ENCODE assay signal across 13 cellular contexts in genomic region chr1:53473463-53473862, GRCh38. TPM values are rescaled to one million over a fixed set of nuclear protein-coding genes. Genes with fewer than 3 reads are reported as not detected.
DNase-seq lines count a peak whose midpoint lies in the region; ATAC-seq and TF ChIP-seq lines count a peak whose summit lies in the region.
"Had no signal": no experiment of that assay in that cellular context is flagged by ENCODE, and none has a peak within 500 bp of the region (broad histone marks: within the 10 kb centered on the region; RNA-seq: fewer than 3 reads in every experiment).

No MANE protein-coding gene starts in this region.

- no peaks in the 10 kb centered on the region for H3K9me3 ChIP-seq in SK-N-SH
- no peaks in the 10 kb centered on the region for H3K9me3 ChIP-seq in tibial nerve
- H3K9me3 ChIP-seq: upper lobe of right lung had no signal

- no peaks in the 10 kb centered on the region for H3K79me2 ChIP-seq in SK-N-SH (ENCODE audit: insufficient read depth)

- DNase-seq in AG09309 (ENCODE audit: low read depth), result no peak
- no peak for DNase-seq in GM12865 (ENCODE audit: low read depth)
- no peak for DNase-seq in SK-N-SH
- peak; percentile 16 for DNase-seq in fibroblast of pulmonary artery (ENCODE audit: low read depth)
- DNase-seq in OCI-M1 (lab: John Stamatoyannopoulos, UW), result no peak
- DNase-seq in tibial nerve (ENCODE audit: low spot score in 2 of 2), result no peak
- no peak for DNase-seq in stimulated activated effector memory CD8-positive, alpha-beta T cell treated with anti-CD3 and anti-CD28 coated beads, Interleukin-12 subunit alpha, Interleukin-12 subunit beta, amount 100 ng/mL, for 72 hours (ENCODE audit: low spot score in 2 of 2)
- DNase-seq: activated CD4-positive, alpha-beta T cell treated with anti-CD3 and anti-CD28 coated beads, Interleukin-2, amount 50 U/mL, for 48 hours; activated naive CD8-positive, alpha-beta T cell treated with anti-CD3 and anti-CD28 coated beads, Interleukin-2, amount 50 U/mL, for 24 hours; Calu3 had no signal

- H4K20me1 ChIP-seq in SK-N-SH (ENCODE audit: insufficient read depth), result no peaks in the 10 kb centered on the region

- H3K36me3 ChIP-seq in SK-N-SH (replicated peaks in 1 of 2; ENCODE audit: control insufficient read depth in 1 of 2, insufficient read depth in 2 of 2, low read length in 1 of 2), result no peaks in the 10 kb centered on the region
- H3K36me3 ChIP-seq in tibial nerve, result no peaks in the 10 kb centered on the region
- H3K36me3 ChIP-seq: upper lobe of right lung had no signal

- no peak overlapping the region for H3K4me3 ChIP-seq in AG09309 (ENCODE audit: control insufficient read depth, low read depth, low read length)
- no peak overlapping the region for H3K4me3 ChIP-seq in GM12865 (ENCODE audit: low read depth, low read length)
- H3K4me3 ChIP-seq in SK-N-SH (ENCODE audit: low read depth in 2 of 2, low read length in 1 of 2), result no peak overlapping the region
- H3K4me3 ChIP-seq in fibroblast of pulmonary artery (replicated peaks; ENCODE audit: low read depth, low read length), result no peak overlapping the region
- H3K4me3 ChIP-seq in tibial nerve, result no peak overlapping the region
- H3K4me3 ChIP-seq: skin epidermis, upper lobe of right lung had no signal

- no peak overlapping the region for H3K4me2 ChIP-seq in SK-N-SH

- H3K9ac ChIP-seq in SK-N-SH, result no peak overlapping the region

- H3K36me3 Mint-ChIP-seq in stimulated activated effector memory CD8-positive, alpha-beta T cell treated with anti-CD3 and anti-CD28 coated beads, Interleukin-12 subunit alpha, Interleukin-12 subunit beta, amount 100 ng/mL, for 72 hours, result no peaks in the 10 kb centered on the region

- no peaks in the 10 kb centered on the region for H3K9me2 ChIP-seq in SK-N-SH

- H3K9me3 Mint-ChIP-seq in stimulated activated effector memory CD8-positive, alpha-beta T cell treated with anti-CD3 and anti-CD28 coated beads, Interleukin-12 subunit alpha, Interleukin-12 subunit beta, amount 100 ng/mL, for 72 hours, result no peaks in the 10 kb centered on the region
- H3K9me3 Mint-ChIP-seq: activated naive CD8-positive, alpha-beta T cell treated with anti-CD3 and anti-CD28 coated beads, Interleukin-2, amount 50 U/mL, for 24 hours had no signal

- TF ChIP-seq RAD21 in SK-N-SH (IDR thresholded peaks at IDR 0.05; ENCODE audit: low read length), result peak; percentile 63

- H3K4me1 ChIP-seq in SK-N-SH (ENCODE audit: control insufficient read depth in 1 of 2, insufficient read depth in 2 of 2, low read depth in 1 of 2, low read length in 1 of 2) (peaks cover 0 to 27% of the 10 kb centered on the region in 2 experiments; a peak in 1 of 4 replicates), tibial nerve (peaks cover 0 to 10% (median 0%) of the 10 kb centered on the region in 4 donors)
- H3K4me1 ChIP-seq: upper lobe of right lung had no signal

- no peak overlapping the region for H3K27ac Mint-ChIP-seq in stimulated activated effector memory CD8-positive, alpha-beta T cell treated with anti-CD3 and anti-CD28 coated beads, Interleukin-12 subunit alpha, Interleukin-12 subunit beta, amount 100 ng/mL, for 72 hours
- H3K27ac Mint-ChIP-seq: activated naive CD8-positive, alpha-beta T cell treated with anti-CD3 and anti-CD28 coated beads, Interleukin-2, amount 50 U/mL, for 24 hours had no signal

- no peaks in the 10 kb centered on the region for H3K4me1 Mint-ChIP-seq in stimulated activated effector memory CD8-positive, alpha-beta T cell treated with anti-CD3 and anti-CD28 coated beads, Interleukin-12 subunit alpha, Interleukin-12 subunit beta, amount 100 ng/mL, for 72 hours
- H3K4me1 Mint-ChIP-seq: activated naive CD8-positive, alpha-beta T cell treated with anti-CD3 and anti-CD28 coated beads, Interleukin-2, amount 50 U/mL, for 24 hours had no signal

- CTCF ChIA-PET in SK-N-SH (lab: Yijun Ruan, JAX), result interaction anchor here (0.8 to 5.3 kb wide), 13 partner anchors 9 to 281 kb away, joined by 4 to 41 read pairs (median 8); no protein-coding TSS in a partner anchor

- H3F3A ChIP-seq in SK-N-SH (replicated peaks; ENCODE audit: insufficient read depth), result no peaks in the 10 kb centered on the region

- POLR2A ChIA-PET in SK-N-SH (lab: Yijun Ruan, JAX), result no interaction called here

- TF ChIP-seq CTCF in AG09309 (IDR thresholded peaks at IDR 0.05; ENCODE audit: control insufficient read depth, insufficient read depth, low read depth, low read length, missing control alignments), result peak; percentile 43
- peak; percentile 3 for TF ChIP-seq CTCF in GM12865 (IDR thresholded peaks at IDR 0.05; ENCODE audit: insufficient read depth, low read depth, low read length, missing control alignments)
- TF ChIP-seq CTCF in SK-N-SH (IDR thresholded peaks at IDR 0.05), result peak; percentile 56
- TF ChIP-seq CTCF in fibroblast of pulmonary artery (IDR thresholded peaks at IDR 0.05; ENCODE audit: low read length, missing control alignments), result peak; percentile 44
- TF ChIP-seq CTCF in tibial nerve (IDR thresholded peaks at IDR 0.05), result no peak

- TF ChIP-seq POLR2A in tibial nerve (IDR thresholded peaks at IDR 0.05) (no peak), GM18505 (IDR thresholded peaks at IDR 0.05; ENCODE audit: borderline replicate concordance, extremely low read depth, insufficient read depth, insufficient read length) (no peak)

- H3K4me3 Mint-ChIP-seq in stimulated activated effector memory CD8-positive, alpha-beta T cell treated with anti-CD3 and anti-CD28 coated beads, Interleukin-12 subunit alpha, Interleukin-12 subunit beta, amount 100 ng/mL, for 72 hours, result no peak overlapping the region
- H3K4me3 Mint-ChIP-seq: activated naive CD8-positive, alpha-beta T cell treated with anti-CD3 and anti-CD28 coated beads, Interleukin-2, amount 50 U/mL, for 24 hours had no signal

- no peak overlapping the region for H2AFZ ChIP-seq in SK-N-SH (ENCODE audit: low read depth)

- H3K27ac ChIP-seq in SK-N-SH (ENCODE audit: low read depth in 2 of 2, low read length in 1 of 2), result no peak overlapping the region
- H3K27ac ChIP-seq in tibial nerve, result no peak overlapping the region
- H3K27ac ChIP-seq: skin epidermis, upper lobe of right lung had no signal

- H3K27me3 ChIP-seq in SK-N-SH (ENCODE audit: insufficient read depth) (peaks cover 8% of the 10 kb centered on the region; the same call in 1 of the 2 replicates), tibial nerve (no peaks in the 10 kb centered on the region)
- H3K27me3 ChIP-seq: upper lobe of right lung had no signal

- ATAC-seq in stimulated activated effector memory CD8-positive, alpha-beta T cell treated with anti-CD3 and anti-CD28 coated beads, Interleukin-12 subunit alpha, Interleukin-12 subunit beta, amount 100 ng/mL, for 72 hours, result no peak
- no peak for ATAC-seq in GM18505 (IDR thresholded peaks at IDR 0.05; ENCODE audit: unreplicated experiment)
- ATAC-seq: activated naive CD8-positive, alpha-beta T cell treated with anti-CD3 and anti-CD28 coated beads, Interleukin-2, amount 50 U/mL, for 24 hours; upper lobe of right lung had no signal

- 45% methylated on average over 3 of the region's 3 CpGs for WGBS in SK-N-SH (ENCODE audit: low lambda C conversion rate)
- 84 to 89% methylated on average over 3 of the region's 3 CpGs for whole genome bisulfite sequencing in tibial nerve, 2 donors

- TF ChIP-seq EP300 in SK-N-SH (IDR thresholded peaks at IDR 0.05; ENCODE audit: borderline replicate concordance in 1 of 2, low read depth in 1 of 2, low read length in 1 of 2) (no peak), tibial nerve (IDR thresholded peaks at IDR 0.05) (no peak)

TF ChIP-seq in SK-N-SH, 30 proteins besides CTCF, POLR2A, EP300 and RAD21:
- TF ChIP-seq JUND (IDR thresholded peaks at IDR 0.05) (no peak), FOSL2 (IDR thresholded peaks at IDR 0.05; ENCODE audit: borderline replicate concordance, low read depth) (no peak), NRF1 (IDR thresholded peaks at IDR 0.05; ENCODE audit: low read depth, low read length) (no peak), RCOR1 (IDR thresholded peaks at IDR 0.05; ENCODE audit: low read length) (no peak), PBX3 (IDR thresholded peaks at IDR 0.05) (no peak), SMC3 (IDR thresholded peaks at IDR 0.05; ENCODE audit: low read depth, low read length) (peak; percentile 45)
TF ChIP-seq in SK-N-SH: peak in this region for 1.

RNA-seq across cellular contexts. Expression of gene DMRTB1, which starts 14.3 kb away (rescaled TPM):
- polyA plus RNA-seq in SK-N-SH (2012; rRNA removed), result not detected in 2 replicates
- not detected in 2 replicates for polyA plus RNA-seq in SK-N-SH (2012; cell fraction: cytosol; rRNA removed)
- not detected in 2 replicates for polyA plus RNA-seq in SK-N-SH (2012; cell fraction: nucleus; rRNA removed)
- not detected for total RNA-seq in tibial nerve
- total RNA-seq: Calu3, upper lobe of right lung had no signal

Comparison
In these comparisons a context has a peak if more than half of its experiments do, and no peak if none do; other contexts are left out.
1. CTCF ChIP-seq: peak in AG09309 (single experiment), GM12865 (single experiment), SK-N-SH (single experiment) and fibroblast of pulmonary artery (single experiment); none in tibial nerve (0 of 5).